ENCODE assay signal across 8 cellular contexts in genomic region chr4:56435001-56435747, GRCh38. TPM values are rescaled to one million over a fixed set of nuclear protein-coding genes. Genes with fewer than 3 reads are reported as not detected.
A peak's percentile ranks its signal among the peaks of the same experiment; 100 is the strongest.
DNase-seq lines count a peak whose midpoint lies in the region; ATAC-seq, FAIRE-seq and TF ChIP-seq lines count a peak whose summit lies in the region.

Gene PPAT, minus strand, starts transcription at chr4:56435615. Its CDS starts 138 bp downstream, at chr4:56435477.

- peak within 1 kb of the TSS; percentile 92 for H3K9ac ChIP-seq in keratinocyte (ENCODE audit: control insufficient read depth, extremely low read depth, insufficient read depth, low read length)

- H3K9me1 ChIP-seq in keratinocyte (ENCODE audit: control insufficient read depth, extremely low read depth, insufficient read depth, low read length): no peaks in the 10 kb centered on the region

- H3K4me3 ChIP-seq in AG09309 (ENCODE audit: control insufficient read depth, low read depth, low read length): peak within 1 kb of the TSS; percentile 91
- peak within 1 kb of the TSS; percentile 75 to 99 (median 95) for H3K4me3 ChIP-seq in keratinocyte (ENCODE audit: control insufficient read depth in 2 of 3, extremely low read depth in 1 of 3, insufficient read depth in 2 of 3, low read depth in 1 of 3, low read length in 3 of 3)

- H3K4me2 ChIP-seq in keratinocyte (ENCODE audit: control insufficient read depth, extremely low read depth, insufficient read depth, low read depth, low read length): peak within 1 kb of the TSS; percentile 96

- H2AFZ ChIP-seq in keratinocyte (ENCODE audit: control insufficient read depth, low read length): peak within 1 kb of the TSS; percentile 96

- peak within 1 kb of the TSS; percentile 92 for H3K27ac ChIP-seq in keratinocyte (ENCODE audit: control insufficient read depth, insufficient read depth, low read length)

- dilution Hi-C loops in keratinocyte (cut with MboI; ENCODE audit: extremely low pct_ligation_motif_present, low sequenced_read_pairs): no loop called here

- peak; percentile 49 for FAIRE-seq in keratinocyte (lab: Jason Lieb, UNC)

- ATAC-seq in GM18909 (IDR thresholded peaks at IDR 0.05; ENCODE audit: poor library complexity, unreplicated experiment) (peak; percentile 77), HG03175 (IDR thresholded peaks at IDR 0.05; ENCODE audit: unreplicated experiment) (peak; percentile 77)
- ATAC-seq in activated CD4-positive, CD25-positive, alpha-beta regulatory T cell treated with anti-CD3 and anti-CD28 coated beads, Interleukin-2, amount 50 U/mL, for 24 hours: peak; percentile 77 to 81

- H3K36me3 ChIP-seq in keratinocyte (ENCODE audit: control insufficient read depth in 2 of 2, extremely low read depth in 1 of 2, insufficient read depth in 2 of 2, low read length in 2 of 2): no peaks in the 10 kb centered on the region

- H4K20me1 ChIP-seq in keratinocyte (ENCODE audit: control insufficient read depth, extremely low read depth, insufficient read depth, low read length): peaks cover 4% of the 10 kb centered on the region

- H3K79me2 ChIP-seq in keratinocyte (ENCODE audit: control insufficient read depth, insufficient read depth, low read length): peaks cover 87% of the 10 kb centered on the region

- H3K9me3 ChIP-seq in keratinocyte (ENCODE audit: control insufficient read depth, low read depth, low read length): no peaks in the 10 kb centered on the region

- H3K4me1 ChIP-seq in keratinocyte (ENCODE audit: control insufficient read depth, extremely low read depth, insufficient read depth, low read length): peaks cover 16% of the 10 kb centered on the region

- H3K27me3 ChIP-seq in keratinocyte (ENCODE audit: control insufficient read depth, extremely low read depth, insufficient read depth, low read length): no peaks in the 10 kb centered on the region

- peak; percentile 11 for TF ChIP-seq CTCF in AG09309 (IDR thresholded peaks at IDR 0.05; ENCODE audit: control insufficient read depth, insufficient read depth, low read depth, low read length, missing control alignments)
- TF ChIP-seq CTCF in keratinocyte (optimal IDR thresholded peaks at IDR 0.05 in 1 of 3, IDR thresholded peaks at IDR 0.05 in 1 of 3, conservative IDR thresholded peaks at IDR 0.05 in 1 of 3; ENCODE audit: extremely low read depth in 1 of 3, insufficient read depth in 2 of 3, low read length in 3 of 3): peak in 1 of 3 experiments; percentile 17

- DNase-seq in AG09309 (ENCODE audit: low read depth) (peak; percentile 83), NCI-H446 treated with DMSO at 0.1 percent for 48 hours (lab: John Stamatoyannopoulos, UW) (peak; percentile 96), cerebellar cortex (ENCODE audit: low spot score) (peak; percentile 98), keratinocyte (ENCODE audit: low read depth, low spot score) (peak; percentile 78)
- peak; percentile 97 to 99 for DNase-seq in stimulated activated CD4-positive, alpha-beta T cell treated with anti-CD3 and anti-CD28 coated beads, Interleukin-15, amount 100 ng/mL, for 48 hours (ENCODE audit: low read depth in 2 of 2)

RNA-seq across cellular contexts. Expression of gene PPAT, which starts in this region (rescaled TPM):
- 13.5 to 24.9 TPM (median 15.7 TPM) in 3 replicates for polyA plus RNA-seq in keratinocyte
- polyA plus RNA-seq in keratinocyte (2011; ENCODE audit: low read depth): 5.9 TPM
- 7.0 and 14.1 TPM in 2 replicates for polyA plus RNA-seq in keratinocyte (2011; cell fraction: cytosol; rRNA removed)
- polyA plus RNA-seq in keratinocyte (2011; cell fraction: nucleus; rRNA removed): 11.8 and 14.1 TPM in 2 replicates
- 11.3 and 19.0 TPM in 2 replicates for polyA plus RNA-seq in keratinocyte (2012; ENCODE audit: low replicate concordance)
- 4.2 to 17.1 TPM (median 6.2 TPM) in 3 replicates for polyA minus RNA-seq in keratinocyte
- 7.3 TPM for polyA minus RNA-seq in keratinocyte (2011; cell fraction: cytosol; rRNA and poly(A)+ RNA removed)
- polyA minus RNA-seq in keratinocyte (2011; cell fraction: nucleus; rRNA and poly(A)+ RNA removed): 6.1 and 13.7 TPM in 2 replicates

Comparison
In these comparisons a context has a peak if more than half of its experiments do, and no peak if none do; other contexts are left out.
1. Peak in every context shown above with its lines: DNase-seq, ATAC-seq, H3K4me3 ChIP-seq and H3K27ac ChIP-seq.